26 cellular contexts compared by ENCODE assay signal in genomic region chr6:164982389-164982788, GRCh38.
"Had no signal": no experiment of that assay in that cellular context is flagged by ENCODE, and none has a peak within 500 bp of the region (broad histone marks: within the 10 kb centered on the region; RNA-seq: fewer than 3 reads in every experiment).

No MANE protein-coding gene starts in this region.

- H3K27me3 ChIP-seq: ascending aorta, breast epithelium, dorsolateral prefrontal cortex had no signal

- ATAC-seq: activated CD4-positive, alpha-beta T cell treated with anti-CD3 and anti-CD28 coated beads for 36 hours; activated naive CD4-positive, alpha-beta T cell treated with anti-CD3 and anti-CD28 coated beads, Interleukin-2, amount 50 U/mL, for 72 hours; activated T-cell treated with anti-CD3 and anti-CD28 coated beads, Interleukin-2, amount 50 U/mL, for 72 hours; esophagus mucosa had no signal

- H3K4me3 ChIP-seq: ascending aorta, breast epithelium, coronary artery, dorsolateral prefrontal cortex had no signal

- H3K4me1 ChIP-seq: ascending aorta, breast epithelium had no signal

- H3K27ac ChIP-seq: ascending aorta, breast epithelium, coronary artery, dorsolateral prefrontal cortex had no signal

- H3K36me3 ChIP-seq: ascending aorta, breast epithelium had no signal

- DNase-seq: activated CD4-positive, alpha-beta memory T cell treated with anti-CD3 and anti-CD28 coated beads, Interleukin-2, amount 10 ng/mL, durations not matched to agents 7 days and 5 days; activated CD4-positive, alpha-beta T cell treated with anti-CD3 and anti-CD28 coated beads for 36 hours; activated CD4-positive, alpha-beta T cell treated with anti-CD3 and anti-CD28 coated beads, Interleukin-2, amount 10 ng/mL, durations not matched to agents 7 days and 5 days; activated CD4-positive, alpha-beta T cell treated with anti-CD3 and anti-CD28 coated beads, Interleukin-2, amount 50 U/mL, for 4 hours; activated CD4-positive, CD25-positive, alpha-beta regulatory T cell; activated CD4-positive, CD25-positive, alpha-beta regulatory T cell treated with anti-CD3 and anti-CD28 coated beads, Interleukin-2, amount 50 U/mL, for 72 hours; activated CD8-positive, alpha-beta memory T cell treated with anti-CD3 and anti-CD28 coated beads, Interleukin-2, amount 50 U/mL, for 48 hours; activated gamma-delta T cell; activated naive CD4-positive, alpha-beta T cell; activated naive CD4-positive, alpha-beta T cell treated with anti-CD3 and anti-CD28 coated beads, Interleukin-2, amount 10 ng/mL, durations not matched to agents 7 days and 5 days; activated naive CD8-positive, alpha-beta T cell treated with anti-CD3 and anti-CD28 coated beads, Interleukin-2, amount 10 ng/mL, durations not matched to agents 7 days and 5 days; activated T-cell treated with anti-CD3 and anti-CD28 coated beads for 4 hours; activated T-cell treated with anti-CD3 and anti-CD28 coated beads, Interleukin-2, amount 50 U/mL, for 24 hours; activated T-cell treated with anti-CD3 and anti-CD28 coated beads, Interleukin-2, amount 50 U/mL, for 72 hours; dorsolateral prefrontal cortex; effector memory CD4-positive, alpha-beta T cell; endodermal cell; foreskin fibroblast; head of caudate nucleus; T-helper 2 cell had no signal

- H3K9me3 ChIP-seq: ascending aorta, breast epithelium had no signal

- FAIRE-seq: frontal cortex had no signal
